8 cellular contexts compared by ENCODE assay signal in the genomic region with DNA sequence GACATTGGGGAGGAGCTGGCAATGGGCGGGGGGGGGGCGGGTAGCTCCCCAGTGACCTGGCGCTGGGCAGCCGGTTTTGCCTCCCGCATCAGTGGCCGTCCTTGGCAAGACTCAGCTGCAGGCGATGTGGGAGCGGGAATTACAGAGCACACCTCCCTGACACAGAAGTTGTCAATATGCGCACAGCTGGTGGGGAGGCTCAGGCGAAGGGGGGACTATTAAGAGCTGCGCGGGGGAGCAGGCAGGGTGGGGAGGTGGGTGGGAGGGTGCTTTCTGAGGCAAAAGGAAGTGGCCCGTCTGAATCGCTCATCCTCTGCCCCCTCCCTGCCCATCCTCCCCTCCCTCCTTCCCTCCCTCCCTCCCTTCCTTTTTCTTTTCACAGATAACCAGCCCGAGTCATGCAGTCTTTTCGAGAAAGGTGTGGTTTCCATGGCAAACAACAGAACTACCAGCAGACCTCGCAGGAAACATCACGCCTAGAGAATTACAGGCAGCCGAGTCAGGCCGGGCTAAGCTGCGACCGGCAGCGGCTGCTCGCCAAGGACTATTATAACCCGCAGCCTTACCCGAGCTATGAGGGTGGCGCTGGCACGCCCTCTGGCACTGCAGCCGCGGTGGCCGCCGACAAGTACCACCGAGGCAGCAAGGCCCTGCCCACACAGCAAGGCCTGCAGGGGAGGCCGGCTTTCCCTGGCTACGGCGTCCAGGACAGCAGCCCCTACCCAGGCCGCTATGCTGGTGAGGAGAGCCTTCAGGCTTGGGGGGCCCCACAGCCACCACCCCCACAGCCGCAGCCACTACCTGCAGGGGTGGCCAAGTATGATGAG. TPM values are rescaled to one million over a fixed set of nuclear protein-coding genes. Genes with fewer than 3 reads are reported as not detected.
DNase-seq lines count a peak whose midpoint lies in the region; FAIRE-seq and TF ChIP-seq lines count a peak whose summit lies in the region.

No MANE protein-coding gene starts in this region.

- H3K27ac ChIP-seq in small intestine (ENCODE audit: low read depth in 1 of 2, low read length in 1 of 2) = no peak overlapping the region

- peak; percentile 39 for DNase-seq in NCI-H748 (lab: John Stamatoyannopoulos, UW; ENCODE audit: unreplicated experiment)
- DNase-seq in NCI-H748 treated with DMSO at 0.1 percent for 48 hours (lab: John Stamatoyannopoulos, UW) = no peak
- peak; percentile 81 for DNase-seq in activated CD4-positive, alpha-beta T cell treated with anti-CD3 and anti-CD28 coated beads, Interleukin-2, amount 10 ng/mL, durations not matched to agents 7 days and 5 days
- DNase-seq in endothelial cell (ENCODE audit: low spot score) = peak; percentile 46
- DNase-seq in nucleus accumbens (lab: John Stamatoyannopoulos, UW) = peak in 39 of 56 donors; percentile 19 to 80 (median 58)
- DNase-seq in NCI-H187 (lab: John Stamatoyannopoulos, UW) = no peak
- DNase-seq in ACHN = no peak
- no peak for DNase-seq in small intestine

- WGBS in small intestine, 3 donors = 47 to 81% (median 60%) methylated on average over 38 of the region's 38 CpGs

- H3K4me3 Mint-ChIP-seq in activated CD4-positive, alpha-beta T cell treated with anti-CD3 and anti-CD28 coated beads, Interleukin-2, amount 10 ng/mL, durations not matched to agents 7 days and 5 days = peak overlapping the region; percentile 33
- H3K4me3 Mint-ChIP-seq in endothelial cell (ENCODE audit: unreplicated experiment) = no peak overlapping the region

- CTCF ChIA-PET in activated CD4-positive, alpha-beta T cell treated with anti-CD3 and anti-CD28 coated beads, Interleukin-2, amount 10 ng/mL, durations not matched to agents 7 days and 5 days (lab: Charles Lee) = interaction anchor here (1.0 to 1.4 kb wide), 3 partner anchors 28 to 68 kb away, joined by 3 to 4 read pairs (median 4); no protein-coding TSS in a partner anchor

- peak overlapping the region; percentile 87 for H3K27ac Mint-ChIP-seq in activated CD4-positive, alpha-beta T cell treated with anti-CD3 and anti-CD28 coated beads, Interleukin-2, amount 10 ng/mL, durations not matched to agents 7 days and 5 days
- H3K27ac Mint-ChIP-seq in endothelial cell (ENCODE audit: unreplicated experiment) = peak overlapping the region; percentile 48

- H3K27me3 ChIP-seq in small intestine (ENCODE audit: control insufficient read depth in 2 of 2, insufficient read depth in 2 of 2, low read length in 2 of 2) = no peaks in the 10 kb centered on the region

- no peaks in the 10 kb centered on the region for H3K27me3 Mint-ChIP-seq in activated CD4-positive, alpha-beta T cell treated with anti-CD3 and anti-CD28 coated beads, Interleukin-2, amount 10 ng/mL, durations not matched to agents 7 days and 5 days
- peaks cover 15% of the 10 kb centered on the region for H3K27me3 Mint-ChIP-seq in endothelial cell (ENCODE audit: unreplicated experiment)

- no peaks in the 10 kb centered on the region for H3K9me3 Mint-ChIP-seq in activated CD4-positive, alpha-beta T cell treated with anti-CD3 and anti-CD28 coated beads, Interleukin-2, amount 10 ng/mL, durations not matched to agents 7 days and 5 days
- H3K9me3 Mint-ChIP-seq in endothelial cell (ENCODE audit: unreplicated experiment) = no peaks in the 10 kb centered on the region

- H3K36me3 ChIP-seq in small intestine (ENCODE audit: control insufficient read depth in 2 of 2, insufficient read depth in 2 of 2, low read length in 2 of 2) = peaks cover 2 to 11% of the 10 kb centered on the region in 2 donors

- H3K4me3 ChIP-seq in small intestine (ENCODE audit: low read depth in 1 of 2, low read length in 2 of 2) = no peak overlapping the region

- peaks cover 26% of the 10 kb centered on the region for H3K4me1 Mint-ChIP-seq in activated CD4-positive, alpha-beta T cell treated with anti-CD3 and anti-CD28 coated beads, Interleukin-2, amount 10 ng/mL, durations not matched to agents 7 days and 5 days
- peaks cover 9% of the 10 kb centered on the region for H3K4me1 Mint-ChIP-seq in endothelial cell (ENCODE audit: unreplicated experiment)

- no peak for FAIRE-seq in small intestine (lab: Jason Lieb, UNC)

- TF ChIP-seq CTCF in endothelial cell (IDR thresholded peaks at IDR 0.05; ENCODE audit: unreplicated experiment) = no peak

- in situ Hi-C loops in ACHN (cut with HindIII; ENCODE audit: low pct_ligation_motif_present, low pct_unique_long_range_greater_than_20kb, low sequenced_read_pairs) = no loop called here

- no peaks in the 10 kb centered on the region for H3K9me3 ChIP-seq in small intestine (ENCODE audit: control insufficient read depth, low read depth)

- peaks cover 0 to 2% of the 10 kb centered on the region in 2 donors for H3K4me1 ChIP-seq in small intestine (ENCODE audit: control insufficient read depth in 2 of 2, insufficient read depth in 1 of 2, low read depth in 1 of 2, low read length in 1 of 2)

- H3K36me3 Mint-ChIP-seq in activated CD4-positive, alpha-beta T cell treated with anti-CD3 and anti-CD28 coated beads, Interleukin-2, amount 10 ng/mL, durations not matched to agents 7 days and 5 days (ENCODE audit: low read depth) = peaks cover 8% of the 10 kb centered on the region
- peaks cover 14% of the 10 kb centered on the region for H3K36me3 Mint-ChIP-seq in endothelial cell (ENCODE audit: low read depth, unreplicated experiment)

- POLR2A ChIA-PET in activated CD4-positive, alpha-beta T cell treated with anti-CD3 and anti-CD28 coated beads, Interleukin-2, amount 10 ng/mL, durations not matched to agents 7 days and 5 days (lab: Charles Lee) = no interaction called here

RNA-seq across cellular contexts. Expression of gene SREBF1, which starts 44.0 kb away (rescaled TPM):
- 100 to 1,000 TPM; 175 to 176 TPM for total RNA-seq in activated CD4-positive, alpha-beta T cell treated with anti-CD3 and anti-CD28 coated beads, Interleukin-2, amount 10 ng/mL, durations not matched to agents 7 days and 5 days
- total RNA-seq in endothelial cell (ENCODE audit: unreplicated experiment) = 146 TPM
- 100 to 1,000 TPM in 2 of 3 donors, 10 to 100 TPM in 1; 99.7 to 155 (median 111) TPM for polyA plus RNA-seq in small intestine

Comparison
In these comparisons a context has a peak if more than half of its experiments do, and no peak if none do; other contexts are left out.
1. DNase-seq: peak in NCI-H748 (single experiment), activated CD4-positive, alpha-beta T cell treated with anti-CD3 and anti-CD28 coated beads, Interleukin-2, amount 10 ng/mL, durations not matched to agents 7 days and 5 days (single experiment), endothelial cell (single experiment) and nucleus accumbens (39 of 56); none in NCI-H748 treated with DMSO at 0.1 percent for 48 hours (single experiment), NCI-H187 (0 of 2), ACHN (single experiment) and small intestine (single experiment).